Comparison of ENCODE assay signal across 18 cellular contexts in the genomic region with DNA sequence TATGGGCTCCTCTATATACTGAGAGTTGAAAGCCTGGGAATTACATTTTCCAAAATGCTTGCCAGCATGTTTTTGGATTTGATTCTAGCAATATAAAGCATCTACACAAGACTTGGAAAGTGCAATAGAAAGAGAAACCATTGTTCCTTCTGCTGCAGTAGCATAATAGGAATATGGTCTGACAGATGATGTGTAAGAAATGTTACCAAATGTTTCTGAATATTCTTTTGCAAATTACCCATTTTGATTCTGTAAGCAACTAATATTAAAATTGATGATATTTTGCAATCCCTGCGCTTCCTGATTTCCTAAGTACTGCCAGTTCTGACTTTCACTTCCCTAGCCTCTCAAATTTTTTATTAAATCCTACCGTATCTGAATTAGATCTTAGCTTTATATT.
DNase-seq lines count a peak whose midpoint lies in the region; ATAC-seq and TF ChIP-seq lines count a peak whose summit lies in the region.
"Had no signal": no experiment of that assay in that cellular context is flagged by ENCODE, and none has a peak within 500 bp of the region (broad histone marks: within the 10 kb centered on the region; RNA-seq: fewer than 3 reads in every experiment).

No MANE protein-coding gene starts in this region.

- peak; percentile 69 for DNase-seq in SIG-M5 treated with dmso at 0.1 percent for 504 hours (lab: John Stamatoyannopoulos, UW; ENCODE audit: unreplicated experiment)
- no peak for DNase-seq in SIG-M5 (lab: John Stamatoyannopoulos, UW)
- DNase-seq in NOMO-1 (lab: John Stamatoyannopoulos, UW; ENCODE audit: unreplicated experiment in 2 of 2): peak; percentile 70 to 90
- DNase-seq in globus pallidus (ENCODE audit: low spot score): peak; percentile 48
- DNase-seq in tibial nerve (ENCODE audit: low spot score in 2 of 2): no peak
- DNase-seq in SHP77 (lab: John Stamatoyannopoulos, UW): no peak
- DNase-seq in H7: no peak
- DNase-seq: ACHN, C1 segment of cervical spinal cord, EL, GF-D8, KBM-7, NCI-H1694, NCI-H2107, SK-N-SH had no signal

- peak overlapping the region in 3 of 4 donors; percentile 21 to 66 (median 34) for H3K27ac ChIP-seq in tibial nerve
- H3K27ac ChIP-seq: 22Rv1 had no signal

- H3K9me3 ChIP-seq in tibial nerve: peaks cover 0 to 9% (median 0%) of the 10 kb centered on the region in 4 donors
- H3K9me3 ChIP-seq: SK-N-SH had no signal

- H3K27me3 ChIP-seq in tibial nerve (no peaks in the 10 kb centered on the region), H7 (ENCODE audit: control insufficient read depth, insufficient read depth, low read length) (no peaks in the 10 kb centered on the region)

- ATAC-seq in GM21526 (IDR thresholded peaks at IDR 0.05; ENCODE audit: low FRiP score, unreplicated experiment): no peak
- ATAC-seq: Right ventricle myocardium inferior had no signal

- TF ChIP-seq POLR2A in tibial nerve (IDR thresholded peaks at IDR 0.05): no peak

- H3K4me1 ChIP-seq in tibial nerve: peaks cover 0 to 6% (median 2%) of the 10 kb centered on the region in 4 donors

- H3K4me3 ChIP-seq in tibial nerve (no peak overlapping the region), H7 (ENCODE audit: insufficient read depth, low read depth, low read length) (no peak overlapping the region)

- H3K36me3 ChIP-seq in tibial nerve: no peaks in the 10 kb centered on the region
- H3K36me3 ChIP-seq in H7 (replicated peaks; ENCODE audit: control insufficient read depth, insufficient read depth, low read length): no peaks in the 10 kb centered on the region

- no peak for TF ChIP-seq EP300 in tibial nerve (IDR thresholded peaks at IDR 0.05)

- WGBS in tibial nerve, 2 donors: 22 to 27% methylated on average over 2 of the region's 2 CpGs

- TF ChIP-seq CTCF in tibial nerve (IDR thresholded peaks at IDR 0.05): no peak

Comparison
In these comparisons a context has a peak if more than half of its experiments do, and no peak if none do; other contexts are left out.
1. DNase-seq: peak in SIG-M5 treated with dmso at 0.1 percent for 504 hours (single experiment), NOMO-1 (2 of 2) and globus pallidus (single experiment); none in SIG-M5 (single experiment), tibial nerve (0 of 2), SHP77 (0 of 2) and H7 (single experiment).